Comparison of ENCODE assay signal across 9 cellular contexts in genomic region chr16:89442588-89442987, GRCh38. TPM values are rescaled to one million over a fixed set of nuclear protein-coding genes. Genes with fewer than 3 reads are reported as not detected.
DNase-seq lines count a peak whose midpoint lies in the region; ATAC-seq, FAIRE-seq and TF ChIP-seq lines count a peak whose summit lies in the region.
"Had no signal": no experiment of that assay in that cellular context is flagged by ENCODE, and none has a peak within 500 bp of the region (broad histone marks: within the 10 kb centered on the region; RNA-seq: fewer than 3 reads in every experiment).

No MANE protein-coding gene starts in this region.

- WGBS in hepatocyte (ENCODE audit: low lambda C conversion rate, missing lambda C conversion rate): 45% methylated on average over 10 of the region's 10 CpGs

- H3K4me3 Mint-ChIP-seq in activated T-helper 17 cell treated with anti-CD3 and anti-CD28 coated beads, Interleukin-2, amount 50 U/mL, for 72 hours: peak overlapping the region; percentile 74

- no peak overlapping the region for H3K4me3 ChIP-seq in hepatocyte
- peak overlapping the region in 1 of 7 experiments; percentile 16 for H3K4me3 ChIP-seq in skin epidermis
- H3K4me3 ChIP-seq: SJSA1 had no signal

- H3K4me1 ChIP-seq in hepatocyte (ENCODE audit: insufficient read depth): peaks cover 54% of the 10 kb centered on the region

- H3K36me3 Mint-ChIP-seq in activated T-helper 17 cell treated with anti-CD3 and anti-CD28 coated beads, Interleukin-2, amount 50 U/mL, for 72 hours (ENCODE audit: low read depth): peaks cover 51% of the 10 kb centered on the region

- FAIRE-seq in GM12891 (lab: Jason Lieb, UNC): no peak
- no peak for FAIRE-seq in GM12892 (lab: Jason Lieb, UNC)

- H3K27ac ChIP-seq in hepatocyte (peak overlapping the region; percentile 85), skin epidermis (peak overlapping the region in 19 of 21 experiments; percentile 20 to 87 (median 78))
- H3K27ac ChIP-seq: SJSA1 had no signal

- H3K9me2 ChIP-seq in hepatocyte (replicated peaks; ENCODE audit: insufficient read depth): no peaks in the 10 kb centered on the region

- peaks cover 100% of the 10 kb centered on the region for H3K79me2 ChIP-seq in hepatocyte

- peaks cover 84% of the 10 kb centered on the region for H3K4me1 Mint-ChIP-seq in activated T-helper 17 cell treated with anti-CD3 and anti-CD28 coated beads, Interleukin-2, amount 50 U/mL, for 72 hours

- H3K9me3 Mint-ChIP-seq in activated T-helper 17 cell treated with anti-CD3 and anti-CD28 coated beads, Interleukin-2, amount 50 U/mL, for 72 hours: no peaks in the 10 kb centered on the region

- H4K20me1 ChIP-seq in hepatocyte (ENCODE audit: insufficient read depth, poor library complexity, severe bottlenecking): peaks cover 100% of the 10 kb centered on the region

- no peaks in the 10 kb centered on the region for H3K36me3 ChIP-seq in hepatocyte (replicated peaks; ENCODE audit: insufficient read depth, low read depth)

- ATAC-seq in activated T-helper 17 cell treated with anti-CD3 and anti-CD28 coated beads, Interleukin-2, amount 50 U/mL, for 72 hours (replicated peaks): peak; percentile 16
- no peak for ATAC-seq in GM18861 (IDR thresholded peaks at IDR 0.05; ENCODE audit: unreplicated experiment)

- peak overlapping the region; percentile 59 for H3K4me2 ChIP-seq in hepatocyte

- no peaks in the 10 kb centered on the region for H3K9me3 ChIP-seq in hepatocyte (ENCODE audit: low read depth)
- H3K9me3 ChIP-seq: SJSA1 had no signal

- peak overlapping the region; percentile 93 for H3K27ac Mint-ChIP-seq in activated T-helper 17 cell treated with anti-CD3 and anti-CD28 coated beads, Interleukin-2, amount 50 U/mL, for 72 hours

- TF ChIP-seq CTCF in hepatocyte (IDR thresholded peaks at IDR 0.05; ENCODE audit: poor library complexity): no peak

- TF ChIP-seq POLR2A in GM12891 (IDR thresholded peaks at IDR 0.05; ENCODE audit: low read depth, low read length): no peak
- TF ChIP-seq POLR2A in GM12892 (IDR thresholded peaks at IDR 0.05; ENCODE audit: low read depth, low read length): no peak

- no peak for DNase-seq in GM12891 (ENCODE audit: insufficient read length, low spot score)
- DNase-seq in hepatocyte (ENCODE audit: low spot score): no peak
- DNase-seq in GM12892 (ENCODE audit: insufficient read length): no peak
- DNase-seq in NCI-H524 treated with DMSO at 0.1 percent for 48 hours (lab: John Stamatoyannopoulos, UW): no peak
- no peak for DNase-seq in H4 (ENCODE audit: low spot score)

- no peaks in the 10 kb centered on the region for H3K27me3 Mint-ChIP-seq in activated T-helper 17 cell treated with anti-CD3 and anti-CD28 coated beads, Interleukin-2, amount 50 U/mL, for 72 hours

- H3K27me3 ChIP-seq in hepatocyte: no peaks in the 10 kb centered on the region
- H3K27me3 ChIP-seq: SJSA1 had no signal

- H2AFZ ChIP-seq in hepatocyte: no peak overlapping the region

TF ChIP-seq in GM12891, 5 proteins besides CTCF, POLR2A, EP300 and RAD21:
- TF ChIP-seq TAF1 (IDR thresholded peaks at IDR 0.05; ENCODE audit: low read depth, low read length) (no peak), POLR2AphosphoS5 (IDR thresholded peaks at IDR 0.05; ENCODE audit: low read depth, low read length) (0 out of 2 replicates have a peak, but pooled peaks have one; percentile 39)

RNA-seq across cellular contexts. Expression of gene ANKRD11, which starts 47.8 kb away (rescaled TPM):
- 50.7 TPM for polyA plus RNA-seq in GM12891 (2012; ENCODE audit: low read depth, missing spikeins)
- total RNA-seq in activated T-helper 17 cell treated with anti-CD3 and anti-CD28 coated beads, Interleukin-2, amount 50 U/mL, for 72 hours: 100 to 1,000 TPM; 166 to 178 TPM
- total RNA-seq in hepatocyte: 48.7 and 50.6 TPM in 2 replicates
- 130 and 135 TPM in 2 replicates for polyA plus RNA-seq in hepatocyte
- 48.7 TPM for polyA plus RNA-seq in GM12892 (2012; ENCODE audit: missing spikeins)
- total RNA-seq in H4 (2014; rRNA removed; shearing (Covaris generic)): 34.4 and 39.2 TPM in 2 replicates
